ENCODE assay signal across 14 cellular contexts in the genomic region with DNA sequence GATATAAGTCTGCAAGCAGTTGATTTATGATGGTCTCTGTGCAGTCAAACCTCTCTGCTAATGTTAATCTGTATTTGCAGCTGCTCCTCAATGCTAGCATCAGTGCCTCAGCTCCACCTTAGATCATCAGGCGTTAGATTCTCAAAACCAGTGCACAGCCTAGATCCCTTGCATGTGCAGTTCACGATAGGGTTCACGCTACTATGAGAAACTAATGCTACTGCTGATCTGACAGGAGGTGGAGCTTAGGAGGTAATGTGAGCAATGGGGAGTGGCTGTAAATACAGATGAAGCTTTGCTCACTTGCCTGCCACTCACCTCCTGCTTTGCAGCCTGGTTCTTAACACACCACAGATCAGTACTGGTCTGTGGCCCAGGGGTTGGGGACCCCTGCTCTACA.
"Had no signal": no experiment of that assay in that cellular context is flagged by ENCODE, and none has a peak within 500 bp of the region (broad histone marks: within the 10 kb centered on the region; RNA-seq: fewer than 3 reads in every experiment).

No MANE protein-coding gene starts in this region.

- H3K4me1 ChIP-seq: lower lobe of right lung, spleen had no signal

- H3K27ac ChIP-seq: lower lobe of right lung, neutrophil, spleen had no signal

- ATAC-seq: left cardiac atrium; lower lobe of right lung; naive thymus-derived CD4-positive, alpha-beta T cell had no signal

- DNase-seq: activated T-cell treated with anti-CD3 and anti-CD28 coated beads, Interleukin-2, amount 50 U/mL, for 1 hour; amniotic stem cell; dermis blood vessel endothelial cell; esophagus squamous epithelium; foreskin fibroblast; left cardiac atrium; lower lobe of right lung; naive thymus-derived CD4-positive, alpha-beta T cell; posterior cingulate gyrus; spleen; stimulated activated CD4-positive, alpha-beta T cell treated with anti-CD3 and anti-CD28 coated beads, Interleukin-2, amount 100 ng/mL, for 24 hours; stimulated activated naive CD4-positive, alpha-beta T cell treated with Interleukin-2 at 50 U/mL for 16 hours; T-helper 1 cell had no signal

- H3K27me3 ChIP-seq: esophagus squamous epithelium, neutrophil, spleen had no signal

- H3K4me3 ChIP-seq: esophagus squamous epithelium, lower lobe of right lung, spleen had no signal

- H3K9me3 ChIP-seq: neutrophil had no signal

- H3K36me3 ChIP-seq: esophagus squamous epithelium, lower lobe of right lung, neutrophil had no signal
